20 cellular contexts compared by ENCODE assay signal in genomic region chr13:50384724-50385123, GRCh38.
DNase-seq lines count a peak whose midpoint lies in the region; ATAC-seq and TF ChIP-seq lines count a peak whose summit lies in the region.
"Had no signal": no experiment of that assay in that cellular context is flagged by ENCODE, and none has a peak within 500 bp of the region (broad histone marks: within the 10 kb centered on the region; RNA-seq: fewer than 3 reads in every experiment).

No MANE protein-coding gene starts in this region.

- H3K4me3 ChIP-seq in CD8-positive, alpha-beta memory T cell (ENCODE audit: low read length): no peak overlapping the region
- H3K4me3 ChIP-seq in Loucy (ENCODE audit: low read length, poor library complexity, severe bottlenecking) (no peak overlapping the region), esophagus muscularis mucosa (no peak overlapping the region), gastrocnemius medialis (no peak overlapping the region), hepatocyte (no peak overlapping the region)
- H3K4me3 ChIP-seq: GM23338 had no signal

- H3K9me2 ChIP-seq in Loucy (replicated peaks; ENCODE audit: low read depth, low read length) (no peaks in the 10 kb centered on the region), hepatocyte (replicated peaks; ENCODE audit: insufficient read depth) (no peaks in the 10 kb centered on the region)

- H3K4me3 Mint-ChIP-seq in CD8-positive, alpha-beta memory T cell: peak overlapping the region in 5 of 7 donors; percentile 2 to 37 (median 17)
- H3K4me3 Mint-ChIP-seq: GM23338, IgD-negative memory B cell had no signal

- H3K36me3 ChIP-seq in CD8-positive, alpha-beta memory T cell (ENCODE audit: insufficient read depth, low read length): no peaks in the 10 kb centered on the region
- H3K36me3 ChIP-seq in Loucy (ENCODE audit: insufficient read depth, low read length): peaks cover 10% of the 10 kb centered on the region; the same call in 1 of the 2 replicates
- no peaks in the 10 kb centered on the region for H3K36me3 ChIP-seq in esophagus muscularis mucosa
- no peaks in the 10 kb centered on the region for H3K36me3 ChIP-seq in gastrocnemius medialis
- no peaks in the 10 kb centered on the region for H3K36me3 ChIP-seq in hepatocyte (replicated peaks; ENCODE audit: insufficient read depth, low read depth)

- H3K4me1 ChIP-seq in CD8-positive, alpha-beta memory T cell (ENCODE audit: insufficient read depth, low read length): no peaks in the 10 kb centered on the region
- H3K4me1 ChIP-seq in Loucy (ENCODE audit: insufficient read depth, low read length, poor library complexity, severe bottlenecking) (peaks cover 46% of the 10 kb centered on the region), esophagus muscularis mucosa (peaks cover 0 to 7% (median 3%) of the 10 kb centered on the region in 4 donors), gastrocnemius medialis (peaks cover 14 to 34% of the 10 kb centered on the region in 2 donors), hepatocyte (ENCODE audit: insufficient read depth) (peaks cover 18% of the 10 kb centered on the region)

- whole genome bisulfite sequencing in esophagus muscularis mucosa: 100% methylated on average over 1 of the region's 1 CpG
- WGBS in hepatocyte (ENCODE audit: low lambda C conversion rate, missing lambda C conversion rate): 100% methylated on average over 1 of the region's 1 CpG

- peaks cover 25% of the 10 kb centered on the region; the same call in 1 of the 2 replicates for H3K79me2 ChIP-seq in Loucy (ENCODE audit: insufficient read depth, low read length)
- H3K79me2 ChIP-seq in hepatocyte: no peaks in the 10 kb centered on the region

- no peaks in the 10 kb centered on the region for H3K27me3 Mint-ChIP-seq in CD8-positive, alpha-beta memory T cell
- H3K27me3 Mint-ChIP-seq: IgD-negative memory B cell had no signal

- peaks cover 19 to 35% (median 32%) of the 10 kb centered on the region in 3 donors for H3K4me1 Mint-ChIP-seq in CD8-positive, alpha-beta memory T cell

- ATAC-seq in gastrocnemius medialis (no peak), HG02840 (IDR thresholded peaks at IDR 0.05; ENCODE audit: low FRiP score, unreplicated experiment) (no peak), HG03378 (IDR thresholded peaks at IDR 0.05; ENCODE audit: unreplicated experiment) (no peak)
- ATAC-seq: GM23338, PC-3, SK-N-SH treated with all-trans-retinoic acid at 6 μM for 48 hours had no signal

- intact Hi-C loops in esophagus muscularis mucosa (cut with DNase I) (no loop called here), gastrocnemius medialis (cut with DNase I; ENCODE audit: low total_unique reads) (no loop called here)

- peaks cover 5% of the 10 kb centered on the region for H3K9me3 ChIP-seq in CD8-positive, alpha-beta memory T cell (ENCODE audit: low read length)
- peaks cover 18% of the 10 kb centered on the region for H3K9me3 ChIP-seq in Loucy (ENCODE audit: insufficient read depth, low read depth, low read length)
- H3K9me3 ChIP-seq in esophagus muscularis mucosa: no peaks in the 10 kb centered on the region
- no peaks in the 10 kb centered on the region for H3K9me3 ChIP-seq in gastrocnemius medialis
- H3K9me3 ChIP-seq in hepatocyte (ENCODE audit: low read depth): peaks cover 8% of the 10 kb centered on the region

- in situ Hi-C loops in gastrocnemius medialis (cut with MboI; ENCODE audit: low sequenced_read_pairs in 4 of 4): loop anchor here in 3 of 4 donors (10.0 to 25.0 kb wide), 3 partner anchors 140 to 397 kb away; partner anchors contain the start of gene TRIM13 (in 1 of the 3)

- TF ChIP-seq POLR2A in esophagus muscularis mucosa (IDR thresholded peaks at IDR 0.05; ENCODE audit: low read depth) (no peak), gastrocnemius medialis (IDR thresholded peaks at IDR 0.05) (no peak)

- no peaks in the 10 kb centered on the region for H3K27me3 ChIP-seq in CD8-positive, alpha-beta memory T cell (ENCODE audit: insufficient read depth, low read length, poor library complexity, severe bottlenecking)
- H3K27me3 ChIP-seq in Loucy (ENCODE audit: insufficient read depth, low read length, poor library complexity, severe bottlenecking) (no peaks in the 10 kb centered on the region), esophagus muscularis mucosa (no peaks in the 10 kb centered on the region), gastrocnemius medialis (no peaks in the 10 kb centered on the region), hepatocyte (no peaks in the 10 kb centered on the region)

- no peak for TF ChIP-seq EP300 in esophagus muscularis mucosa (IDR thresholded peaks at IDR 0.05)

- no peak for TF ChIP-seq CTCF in Loucy (conservative IDR thresholded peaks at IDR 0.05; ENCODE audit: low read length)
- TF ChIP-seq CTCF in esophagus muscularis mucosa (IDR thresholded peaks at IDR 0.05): no peak
- no peak for TF ChIP-seq CTCF in gastrocnemius medialis (IDR thresholded peaks at IDR 0.05 in 4 of 5, conservative IDR thresholded peaks at IDR 0.05 in 1 of 5)
- no peak for TF ChIP-seq CTCF in hepatocyte (IDR thresholded peaks at IDR 0.05; ENCODE audit: poor library complexity)

- peaks cover 2 to 29% (median 8%) of the 10 kb centered on the region in 3 donors for H3K36me3 Mint-ChIP-seq in CD8-positive, alpha-beta memory T cell

- CTCF ChIA-PET in CD8-positive, alpha-beta memory T cell (lab: Charles Lee): no interaction called here

- H3K9me3 Mint-ChIP-seq in CD8-positive, alpha-beta memory T cell: peaks cover 9 to 19% (median 12%) of the 10 kb centered on the region in 5 donors

- peak overlapping the region in 3 of 8 donors; percentile 3 to 51 (median 9) for H3K27ac Mint-ChIP-seq in CD8-positive, alpha-beta memory T cell
- H3K27ac Mint-ChIP-seq: GM23338 had no signal

- no peaks in the 10 kb centered on the region for H3F3A ChIP-seq in Loucy (ENCODE audit: low read depth)

- no peak overlapping the region for H3K9ac ChIP-seq in Loucy (ENCODE audit: low read depth, low read length, poor library complexity, severe bottlenecking)

- H4K20me1 ChIP-seq in Loucy (ENCODE audit: insufficient read depth, low read length, poor library complexity, severe bottlenecking) (peaks cover 6% of the 10 kb centered on the region), hepatocyte (ENCODE audit: insufficient read depth, poor library complexity, severe bottlenecking) (no peaks in the 10 kb centered on the region)

- POLR2A ChIA-PET in CD8-positive, alpha-beta memory T cell (lab: Charles Lee): no interaction called here

- no peak for DNase-seq in CD8-positive, alpha-beta memory T cell
- DNase-seq in esophagus muscularis mucosa (ENCODE audit: extremely low spot score) (peak; percentile 10), gastrocnemius medialis (no peak), hepatocyte (ENCODE audit: low spot score) (no peak), DMS79 treated with DMSO at 0.1 percent for 48 hours (lab: John Stamatoyannopoulos, UW) (no peak)
- DNase-seq: DMS153; HCEC 1CT; MV-4-11; NCI-H1105 treated with DMSO at 0.1 percent for 48 hours; NCI-H2029; NCI-H446 treated with DMSO at 0.1 percent for 48 hours; NCI-H526; NK-92 treated with Interleukin-12 subunit alpha and Interleukin-12 subunit beta, amount 100 ng/mL, for 24 hours; PC-3 had no signal

- H3K27ac ChIP-seq in CD8-positive, alpha-beta memory T cell (ENCODE audit: low read depth, low read length): no peak overlapping the region
- no peak overlapping the region for H3K27ac ChIP-seq in esophagus muscularis mucosa (replicated peaks in 1 of 4)
- H3K27ac ChIP-seq in gastrocnemius medialis: peak overlapping the region; percentile 91 to 96 (median 91)
- H3K27ac ChIP-seq in hepatocyte: no peak overlapping the region

- H3K4me2 ChIP-seq in Loucy (ENCODE audit: low read depth, low read length, poor library complexity, severe bottlenecking) (peak overlapping the region; percentile 1), hepatocyte (no peak overlapping the region)
- H3K4me2 ChIP-seq: GM23338 had no signal

- H2AFZ ChIP-seq in Loucy (ENCODE audit: low read length): no peak overlapping the region
- no peak overlapping the region for H2AFZ ChIP-seq in hepatocyte
- H2AFZ ChIP-seq: GM23338 had no signal

Comparison
In these comparisons a context has a peak if more than half of its experiments do, and no peak if none do; other contexts are left out.
1. H3K27ac ChIP-seq: peak in gastrocnemius medialis (4 of 4); none in CD8-positive, alpha-beta memory T cell (single experiment), esophagus muscularis mucosa (0 of 4) and hepatocyte (single experiment).